Comparison of ENCODE assay signal across 17 cellular contexts in genomic region chr20:1968958-1969357, GRCh38. TPM values are rescaled to one million over a fixed set of nuclear protein-coding genes. Genes with fewer than 3 reads are reported as not detected.
DNase-seq lines count a peak whose midpoint lies in the region; ATAC-seq and TF ChIP-seq lines count a peak whose summit lies in the region.
"Had no signal": no experiment of that assay in that cellular context is flagged by ENCODE, and none has a peak within 500 bp of the region (broad histone marks: within the 10 kb centered on the region; RNA-seq: fewer than 3 reads in every experiment).

No MANE protein-coding gene starts in this region.

- H3K4me2 ChIP-seq in neural progenitor cell = peak overlapping the region; percentile 16
- H3K4me2 ChIP-seq: BLaER1, GM23338 had no signal

- no peak overlapping the region for H3K27ac ChIP-seq in endodermal cell (ENCODE audit: low read depth, low read length)
- no peak overlapping the region for H3K27ac ChIP-seq in neural progenitor cell
- no peak overlapping the region for H3K27ac ChIP-seq in uterus
- H3K27ac ChIP-seq: BLaER1, HL-60 had no signal

- H3K27ac Mint-ChIP-seq in endodermal cell (no peak overlapping the region), neural progenitor cell (no peak overlapping the region)
- H3K27ac Mint-ChIP-seq: CD8-positive, alpha-beta T cell; GM23338 had no signal

- no peak overlapping the region for H2AFZ ChIP-seq in neural progenitor cell (replicated peaks)
- H2AFZ ChIP-seq: GM23338 had no signal

- no peaks in the 10 kb centered on the region for H3K36me3 ChIP-seq in endodermal cell (ENCODE audit: control insufficient read depth, insufficient read depth, low read length)
- no peaks in the 10 kb centered on the region for H3K36me3 ChIP-seq in neural progenitor cell
- H3K36me3 ChIP-seq in uterus = no peaks in the 10 kb centered on the region
- H3K36me3 ChIP-seq: BLaER1 had no signal

- ATAC-seq in HG02759 (IDR thresholded peaks at IDR 0.05; ENCODE audit: unreplicated experiment) = no peak
- ATAC-seq: CD8-positive, alpha-beta T cell; GM23338 had no signal

- peaks cover 21% of the 10 kb centered on the region for H3K4me1 Mint-ChIP-seq in endodermal cell
- H3K4me1 Mint-ChIP-seq in neural progenitor cell = peaks cover 52% of the 10 kb centered on the region

- no peaks in the 10 kb centered on the region for H3K27me3 ChIP-seq in endodermal cell (ENCODE audit: control insufficient read depth, insufficient read depth, low read length, poor library complexity, severe bottlenecking)
- peaks cover 14% of the 10 kb centered on the region for H3K27me3 ChIP-seq in neural progenitor cell
- H3K27me3 ChIP-seq in uterus = no peaks in the 10 kb centered on the region
- H3K27me3 ChIP-seq: BLaER1 had no signal

- peaks cover 10% of the 10 kb centered on the region for H4K20me1 ChIP-seq in neural progenitor cell (ENCODE audit: low read depth)
- H4K20me1 ChIP-seq: BLaER1 had no signal

- no peak overlapping the region for H3K4me3 ChIP-seq in endodermal cell (ENCODE audit: low read length)
- H3K4me3 ChIP-seq in neural progenitor cell = no peak overlapping the region
- H3K4me3 ChIP-seq in uterus = no peak overlapping the region
- H3K4me3 ChIP-seq: BLaER1, GM23338 had no signal

- 91 to 94% methylated on average over 3 to 4 of the region's 4 CpGs for WGBS in endodermal cell (ENCODE audit: insufficient coverage in 1 of 2, insufficient read length in 1 of 2), 2 experiments

- H3K4me3 Mint-ChIP-seq in endodermal cell (no peak overlapping the region), neural progenitor cell (no peak overlapping the region)
- H3K4me3 Mint-ChIP-seq: CD8-positive, alpha-beta T cell; GM23338; IgD-negative memory B cell had no signal

- no peak overlapping the region for H3K9ac ChIP-seq in endodermal cell (ENCODE audit: extremely low read depth, low read length, poor library complexity, severe bottlenecking)
- H3K9ac ChIP-seq in neural progenitor cell = no peak overlapping the region
- H3K9ac ChIP-seq: BLaER1 had no signal

- peaks cover 30% of the 10 kb centered on the region for H3F3A ChIP-seq in neural progenitor cell (ENCODE audit: low read depth)

- H3K27me3 Mint-ChIP-seq in endodermal cell (ENCODE audit: insufficient read depth) (peaks cover 18% of the 10 kb centered on the region), neural progenitor cell (ENCODE audit: insufficient read depth, low read depth) (no peaks in the 10 kb centered on the region)

- intact Hi-C loops in uterus (cut with DNase I; ENCODE audit: low total_unique reads) = loop anchor here (5.0 kb wide), 1 partner anchor 203 kb away; no protein-coding TSS in a partner anchor

- peaks cover 4% of the 10 kb centered on the region for H3K9me3 ChIP-seq in endodermal cell (ENCODE audit: control insufficient read depth, low read length)
- no peaks in the 10 kb centered on the region for H3K9me3 ChIP-seq in neural progenitor cell (ENCODE audit: low read depth)
- no peaks in the 10 kb centered on the region for H3K9me3 ChIP-seq in uterus
- H3K9me3 ChIP-seq: BLaER1 had no signal

- DNase-seq in NCI-H748 (lab: John Stamatoyannopoulos, UW; ENCODE audit: unreplicated experiment) (peak; percentile 66), NCI-H748 treated with DMSO at 0.1 percent for 48 hours (lab: John Stamatoyannopoulos, UW) (no peak), SK-N-DZ (ENCODE audit: low spot score) (peak; percentile 40), endodermal cell (peak; percentile 28), neural progenitor cell (ENCODE audit: low spot score) (peak; percentile 61), uterus (no peak)
- DNase-seq: AML-193; Calu3; CD8-positive, alpha-beta T cell; DMS79 treated with DMSO at 0.1 percent for 48 hours; GF-D8; HCEC 1CT had no signal

- H3K36me3 Mint-ChIP-seq in endodermal cell (ENCODE audit: low read depth) (no peaks in the 10 kb centered on the region), neural progenitor cell (no peaks in the 10 kb centered on the region)
- H3K36me3 Mint-ChIP-seq: CD8-positive, alpha-beta T cell; IgD-negative memory B cell had no signal

- H3K79me2 ChIP-seq in neural progenitor cell (ENCODE audit: low read depth) = no peaks in the 10 kb centered on the region

- no peak for TF ChIP-seq POLR2A in uterus (IDR thresholded peaks at IDR 0.05)

- H3K4me1 ChIP-seq in endodermal cell (ENCODE audit: control insufficient read depth, insufficient read depth, low read length) (peaks cover 7% of the 10 kb centered on the region), neural progenitor cell (peaks cover 55% of the 10 kb centered on the region), uterus (no peaks in the 10 kb centered on the region)

- TF ChIP-seq CTCF in endodermal cell (conservative IDR thresholded peaks at IDR 0.05) (no peak), neural progenitor cell (IDR thresholded peaks at IDR 0.05) (no peak), uterus (IDR thresholded peaks at IDR 0.05) (no peak)

- H3K9me3 Mint-ChIP-seq in endodermal cell = no peaks in the 10 kb centered on the region
- no peaks in the 10 kb centered on the region for H3K9me3 Mint-ChIP-seq in neural progenitor cell
- H3K9me3 Mint-ChIP-seq: CD8-positive, alpha-beta T cell; GM23338 had no signal

RNA-seq across cellular contexts. Expression of gene PDYN, which starts 24.9 kb away (rescaled TPM):
- not detected in 2 replicates for polyA plus RNA-seq in SK-N-DZ (2014; cell fraction: cytosol; rRNA removed)
- not detected in 2 replicates for polyA plus RNA-seq in SK-N-DZ (2014; cell fraction: nucleus; rRNA removed)
- under 1 TPM; 0.51 to 0.71 TPM for total RNA-seq in endodermal cell
- 2.6 TPM for polyA plus RNA-seq in endodermal cell (2013, experiment 1 of 2)
- 2.4 TPM for polyA plus RNA-seq in endodermal cell (2013, experiment 2 of 2)
- 0.12 and 0.30 TPM in 2 replicates for total RNA-seq in neural progenitor cell (ENCODE audit: low replicate concordance)
- not detected for total RNA-seq in uterus
- total RNA-seq: Calu3; CD8-positive, alpha-beta T cell had no signal
- polyA plus RNA-seq: IgD-negative memory B cell had no signal

Comparison
In these comparisons a context has a peak if more than half of its experiments do, and no peak if none do; other contexts are left out.
1. DNase-seq: peak in NCI-H748 (single experiment), SK-N-DZ (single experiment), endodermal cell (single experiment) and neural progenitor cell (single experiment); none in NCI-H748 treated with DMSO at 0.1 percent for 48 hours (single experiment) and uterus (0 of 2).